Comparison of ENCODE assay signal across 8 cellular contexts in genomic region chr1:21782868-21783678, GRCh38. TPM values are rescaled to one million over a fixed set of nuclear protein-coding genes. Genes with fewer than 3 reads are reported as not detected.
DNase-seq lines count a peak whose midpoint lies in the region; ATAC-seq and TF ChIP-seq lines count a peak whose summit lies in the region.

Gene USP48 (minus strand): TSS chr1:21783149. CDS start chr1:21782957, 192 bp downstream.

- H3K27ac ChIP-seq in AG04450 (ENCODE audit: low read depth, low read length): peak within 1 kb of the TSS; percentile 100
- peak within 1 kb of the TSS; percentile 100 for H3K27ac ChIP-seq in smooth muscle cell (ENCODE audit: low read depth)

- H3K4me3 Mint-ChIP-seq in activated B cell treated with CpG ODN at 0.5 μM for 24 hours: peak within 1 kb of the TSS; percentile 90

- ATAC-seq in GM19025 (IDR thresholded peaks at IDR 0.05; ENCODE audit: low read depth, unreplicated experiment): peak; percentile 56
- ATAC-seq in HG03280 (IDR thresholded peaks at IDR 0.05; ENCODE audit: unreplicated experiment): peak; percentile 61
- peak; percentile 78 for ATAC-seq in activated B cell treated with CpG ODN at 0.5 μM for 24 hours (ENCODE audit: low read depth)

- peaks cover 48% of the 10 kb centered on the region for H3K79me2 ChIP-seq in smooth muscle cell (ENCODE audit: low read depth)

- POLR2A ChIA-PET in AG04450 (lab: Yijun Ruan, JAX) (interaction anchor here (0.6 to 2.3 kb wide), 5 partner anchors 17 to 1561 kb away, joined by 3 to 5 read pairs (median 5); partner anchors contain the start of gene HNRNPR), activated B cell treated with CpG ODN at 0.5 μM for 24 hours (lab: Charles Lee) (interaction anchor here (0.5 to 4.7 kb wide), 19 partner anchors 8 to 1122 kb away, joined by 3 to 96 read pairs (median 5); partner anchors contain the start of genes CDC42, DDOST and ZBTB40)

- DNase-seq in AG04450 (ENCODE audit: low read depth, low spot score) (peak; percentile 94), NCI-H345 (lab: John Stamatoyannopoulos, UW) (peak; percentile 98), activated B cell treated with CpG ODN at 0.5 μM for 24 hours (peak; percentile 97), cardiac fibroblast (ENCODE audit: low read depth in 2 of 2) (peak; percentile 97 to 98), iPS-NIHi7 (ENCODE audit: extremely low spot score) (peak; percentile 86), smooth muscle cell (lab: John Stamatoyannopoulos, UW; ENCODE audit: unreplicated experiment) (peak; percentile 86)

- H3K4me2 ChIP-seq in smooth muscle cell: peak within 1 kb of the TSS; percentile 91

- no peaks in the 10 kb centered on the region; the same call in 1 of the 2 replicates for H3K9me3 ChIP-seq in AG04450 (ENCODE audit: control insufficient read depth, insufficient read depth, low read length)
- no peaks in the 10 kb centered on the region for H3K9me3 ChIP-seq in smooth muscle cell (replicated peaks; ENCODE audit: low read depth)

- TF ChIP-seq CTCF in AG04450 (IDR thresholded peaks at IDR 0.05; ENCODE audit: low read depth, low read length): no peak
- TF ChIP-seq CTCF in activated B cell treated with CpG ODN at 0.5 μM for 24 hours (IDR thresholded peaks at IDR 0.05): no peak
- TF ChIP-seq CTCF in cardiac fibroblast (IDR thresholded peaks at IDR 0.05; ENCODE audit: low read depth, low read length): no peak
- TF ChIP-seq CTCF in smooth muscle cell (IDR thresholded peaks at IDR 0.05; ENCODE audit: borderline replicate concordance, insufficient read depth, poor library complexity, severe bottlenecking): peak; percentile 2

- H3K27ac Mint-ChIP-seq in activated B cell treated with CpG ODN at 0.5 μM for 24 hours: peak within 1 kb of the TSS; percentile 100

- no peaks in the 10 kb centered on the region for H3K27me3 ChIP-seq in AG04450 (ENCODE audit: control insufficient read depth, insufficient read depth, low read length)
- H3K27me3 ChIP-seq in smooth muscle cell (ENCODE audit: low read depth): no peaks in the 10 kb centered on the region

- no peaks in the 10 kb centered on the region for H3K4me1 ChIP-seq in smooth muscle cell (ENCODE audit: low read depth)

- H3K4me3 ChIP-seq in AG04450 (ENCODE audit: low read depth, low read length) (peak within 1 kb of the TSS; percentile 95), cardiac fibroblast (replicated peaks in 1 of 2; ENCODE audit: low read depth in 2 of 2, low read length in 2 of 2) (peak within 1 kb of the TSS; percentile 94 to 99), smooth muscle cell (peak within 1 kb of the TSS; percentile 73)

- peaks cover 18% of the 10 kb centered on the region for H3K36me3 Mint-ChIP-seq in activated B cell treated with CpG ODN at 0.5 μM for 24 hours (ENCODE audit: low read depth)

- peaks cover 30% of the 10 kb centered on the region for H3K4me1 Mint-ChIP-seq in activated B cell treated with CpG ODN at 0.5 μM for 24 hours

- CTCF ChIA-PET in AG04450 (lab: Charles Lee): interaction anchor here (1.6 kb wide), 1 partner anchor 80 kb away, joined by 7 read pairs; no protein-coding TSS in a partner anchor
- CTCF ChIA-PET in activated B cell treated with CpG ODN at 0.5 μM for 24 hours (lab: Charles Lee): interaction anchor here (0.7 to 1.7 kb wide), 6 partner anchors 8 to 114 kb away, joined by 3 to 10 read pairs (median 3); partner anchors contain the start of gene RAP1GAP

- H3K9me3 Mint-ChIP-seq in activated B cell treated with CpG ODN at 0.5 μM for 24 hours: no peaks in the 10 kb centered on the region

- H2AFZ ChIP-seq in smooth muscle cell (ENCODE audit: low read depth): peak within 1 kb of the TSS; percentile 83

- intact Hi-C loops in activated B cell treated with CpG ODN at 0.5 μM for 24 hours (cut with micrococcal nuclease): loop anchor here (1.0 to 5.0 kb wide), 10 partner anchors 21 to 1384 kb away; partner anchors contain the start of genes CDC42, ECE1, HP1BP3 and LUZP1

- H3K36me3 ChIP-seq in smooth muscle cell (ENCODE audit: low read depth): no peaks in the 10 kb centered on the region

- H4K20me1 ChIP-seq in smooth muscle cell (ENCODE audit: low read depth): peaks cover 28% of the 10 kb centered on the region

- H3F3A ChIP-seq in smooth muscle cell (ENCODE audit: low read depth): no peaks in the 10 kb centered on the region

- WGBS in smooth muscle cell (ENCODE audit: low lambda C conversion rate): under 1% methylated on average over 74 of the region's 82 CpGs

- no peaks in the 10 kb centered on the region for H3K27me3 Mint-ChIP-seq in activated B cell treated with CpG ODN at 0.5 μM for 24 hours

- H3K9ac ChIP-seq in smooth muscle cell (ENCODE audit: low read depth): peak within 1 kb of the TSS; percentile 99

RNA-seq across cellular contexts. Expression of gene USP48, which starts in this region (rescaled TPM):
- polyA plus RNA-seq in AG04450 (2011; rRNA removed) (30.6 and 43.6 TPM in 2 replicates), smooth muscle cell (34.5 and 45.3 TPM in 2 replicates)
- polyA minus RNA-seq in AG04450 (2011; rRNA and poly(A)+ RNA removed): 18.0 and 32.0 TPM in 2 replicates
- total RNA-seq in activated B cell treated with CpG ODN at 0.5 μM for 24 hours (86.3 and 97.3 TPM in 2 replicates), smooth muscle cell (51.7 and 76.0 TPM in 2 replicates)

Comparison
In these comparisons a context has a peak if more than half of its experiments do, and no peak if none do; other contexts are left out.
1. Peak in every context shown above with its lines: DNase-seq, ATAC-seq, H3K4me3 ChIP-seq and H3K27ac ChIP-seq.